In the genomic region with DNA sequence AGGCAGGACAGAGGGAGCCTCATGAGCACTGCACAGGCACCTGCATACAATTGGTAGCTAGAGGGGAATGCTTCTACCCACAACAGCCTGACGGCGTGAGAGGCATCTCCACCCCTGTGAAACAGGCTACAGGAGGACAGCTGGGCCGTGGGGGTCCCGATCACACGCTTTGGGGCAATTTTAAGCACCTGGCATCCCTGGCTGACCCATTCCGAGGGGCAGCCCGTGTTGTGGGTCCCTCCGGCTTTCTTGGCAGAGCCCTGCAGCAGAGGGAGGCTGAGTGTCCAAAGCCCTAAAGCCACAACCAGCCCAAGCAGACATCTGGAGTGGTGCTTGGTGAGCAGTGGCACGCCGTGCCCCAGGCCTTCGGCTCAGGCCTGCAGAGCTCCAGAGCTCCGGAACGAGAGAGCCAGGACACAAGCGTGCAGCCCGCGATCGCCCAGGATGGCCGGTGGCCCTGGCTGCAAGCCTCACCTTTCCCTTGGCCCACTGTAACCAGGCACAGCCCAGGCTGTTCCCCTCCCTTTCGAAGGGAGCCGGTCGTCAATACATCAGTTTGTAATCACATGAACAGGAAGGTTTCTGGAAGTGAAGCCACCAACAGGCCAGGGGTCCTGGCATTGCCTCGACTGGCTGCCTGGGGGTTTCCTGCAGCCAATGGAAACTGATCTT, we compare ENCODE assay signal across 19 cellular contexts.
DNase-seq lines count a peak whose midpoint lies in the region; ATAC-seq and TF ChIP-seq lines count a peak whose summit lies in the region.
"Had no signal": no experiment of that assay in that cellular context is flagged by ENCODE, and none has a peak within 500 bp of the region (broad histone marks: within the 10 kb centered on the region; RNA-seq: fewer than 3 reads in every experiment).

No MANE protein-coding gene starts in this region.

- intact Hi-C loops in left ventricle myocardium superior (cut with micrococcal nuclease) (no loop called here), Right ventricle myocardium superior (cut with DNase I) (no loop called here)

- no peak overlapping the region for H3K4me3 Mint-ChIP-seq in central memory CD8-positive, alpha-beta T cell
- H3K4me3 Mint-ChIP-seq: activated naive CD4-positive, alpha-beta T cell treated with anti-CD3 and anti-CD28 coated beads, Interleukin-2, amount 50 U/mL, for 24 hours; CD8-positive, alpha-beta T cell; naive thymus-derived CD4-positive, alpha-beta T cell; WTC11 had no signal

- H3K27ac Mint-ChIP-seq in central memory CD8-positive, alpha-beta T cell (ENCODE audit: low read depth), result no peak overlapping the region
- H3K27ac Mint-ChIP-seq: activated naive CD4-positive, alpha-beta T cell treated with anti-CD3 and anti-CD28 coated beads, Interleukin-2, amount 50 U/mL, for 24 hours; CD8-positive, alpha-beta T cell; naive thymus-derived CD4-positive, alpha-beta T cell; WTC11 had no signal

- no peaks in the 10 kb centered on the region for H3K36me3 Mint-ChIP-seq in central memory CD8-positive, alpha-beta T cell (ENCODE audit: insufficient read depth)
- H3K36me3 Mint-ChIP-seq: activated naive CD4-positive, alpha-beta T cell treated with anti-CD3 and anti-CD28 coated beads, Interleukin-2, amount 50 U/mL, for 24 hours; CD8-positive, alpha-beta T cell had no signal

- H3K4me1 ChIP-seq in lung (ENCODE audit: control insufficient read depth in 2 of 2, insufficient read depth in 2 of 2, low read length in 2 of 2), result no peaks in the 10 kb centered on the region
- H3K4me1 ChIP-seq: SJSA1, suprapubic skin had no signal

- DNase-seq in left ventricle myocardium superior (peak; percentile 26), Right ventricle myocardium superior (no peak), lung (ENCODE audit: low spot score) (peak; percentile 25), ureter (ENCODE audit: low spot score) (peak; percentile 37), DMS 273 treated with DMSO at 0.1 percent for 48 hours (lab: John Stamatoyannopoulos, UW) (no peak)
- DNase-seq in central memory CD8-positive, alpha-beta T cell (ENCODE audit: low spot score in 2 of 2), result peak; percentile 6 to 9
- DNase-seq: DMS53, MM.1S, NCI-H1694, NCI-H226, NCI-H82, PC-3 had no signal

- peaks cover 24% of the 10 kb centered on the region for H3K27me3 Mint-ChIP-seq in central memory CD8-positive, alpha-beta T cell
- H3K27me3 Mint-ChIP-seq: activated naive CD4-positive, alpha-beta T cell treated with anti-CD3 and anti-CD28 coated beads, Interleukin-2, amount 50 U/mL, for 24 hours had no signal

- no peaks in the 10 kb centered on the region for H3K36me3 ChIP-seq in lung (ENCODE audit: control insufficient read depth in 2 of 2, insufficient read depth in 2 of 2, low read length in 2 of 2)
- H3K36me3 ChIP-seq: SJSA1, suprapubic skin had no signal

- ATAC-seq in left ventricle myocardium superior, result no peak
- ATAC-seq in Right ventricle myocardium superior (ENCODE audit: poor library complexity), result no peak
- no peak for ATAC-seq in central memory CD8-positive, alpha-beta T cell (replicated peaks; ENCODE audit: extremely low read depth, poor library complexity, severe bottlenecking)
- no peak for ATAC-seq in lung (ENCODE audit: insufficient read depth, low FRiP score)
- no peak for ATAC-seq in HG03280 (IDR thresholded peaks at IDR 0.05; ENCODE audit: unreplicated experiment)
- ATAC-seq: CD8-positive, alpha-beta T cell; PC-3; WTC11 had no signal

- no peak overlapping the region for H3K27ac ChIP-seq in lung (ENCODE audit: low read depth in 1 of 2, low read length in 1 of 2)
- H3K27ac ChIP-seq: SJSA1, suprapubic skin had no signal

- no peak overlapping the region for H3K4me3 ChIP-seq in lung
- H3K4me3 ChIP-seq: SJSA1, suprapubic skin had no signal

- 85 to 92% methylated on average over 22 of the region's 22 CpGs for WGBS in lung, 2 donors

- no peaks in the 10 kb centered on the region for H3K27me3 ChIP-seq in lung (ENCODE audit: control insufficient read depth, insufficient read depth)
- H3K27me3 ChIP-seq: SJSA1 had no signal

- H3K9me3 ChIP-seq in lung (ENCODE audit: control insufficient read depth in 2 of 2, insufficient read depth in 1 of 2, low read length in 1 of 2), result peaks cover 0 to 2% of the 10 kb centered on the region in 2 donors
- H3K9me3 ChIP-seq: suprapubic skin had no signal

- H3K4me1 Mint-ChIP-seq in central memory CD8-positive, alpha-beta T cell, result no peaks in the 10 kb centered on the region
- H3K4me1 Mint-ChIP-seq: activated naive CD4-positive, alpha-beta T cell treated with anti-CD3 and anti-CD28 coated beads, Interleukin-2, amount 50 U/mL, for 24 hours; WTC11 had no signal

- no peak for TF ChIP-seq CTCF in lung (IDR thresholded peaks at IDR 0.05; ENCODE audit: control extremely low read depth, extremely low read depth)

- no peaks in the 10 kb centered on the region for H3K9me3 Mint-ChIP-seq in central memory CD8-positive, alpha-beta T cell
- H3K9me3 Mint-ChIP-seq: activated naive CD4-positive, alpha-beta T cell treated with anti-CD3 and anti-CD28 coated beads, Interleukin-2, amount 50 U/mL, for 24 hours; CD8-positive, alpha-beta T cell had no signal

Comparison
In these comparisons a context has a peak if more than half of its experiments do, and no peak if none do; other contexts are left out.
1. DNase-seq: peak in left ventricle myocardium superior (single experiment), central memory CD8-positive, alpha-beta T cell (2 of 2), lung (single experiment) and ureter (single experiment); none in Right ventricle myocardium superior (single experiment) and DMS 273 treated with DMSO at 0.1 percent for 48 hours (single experiment).